In the genomic region with DNA sequence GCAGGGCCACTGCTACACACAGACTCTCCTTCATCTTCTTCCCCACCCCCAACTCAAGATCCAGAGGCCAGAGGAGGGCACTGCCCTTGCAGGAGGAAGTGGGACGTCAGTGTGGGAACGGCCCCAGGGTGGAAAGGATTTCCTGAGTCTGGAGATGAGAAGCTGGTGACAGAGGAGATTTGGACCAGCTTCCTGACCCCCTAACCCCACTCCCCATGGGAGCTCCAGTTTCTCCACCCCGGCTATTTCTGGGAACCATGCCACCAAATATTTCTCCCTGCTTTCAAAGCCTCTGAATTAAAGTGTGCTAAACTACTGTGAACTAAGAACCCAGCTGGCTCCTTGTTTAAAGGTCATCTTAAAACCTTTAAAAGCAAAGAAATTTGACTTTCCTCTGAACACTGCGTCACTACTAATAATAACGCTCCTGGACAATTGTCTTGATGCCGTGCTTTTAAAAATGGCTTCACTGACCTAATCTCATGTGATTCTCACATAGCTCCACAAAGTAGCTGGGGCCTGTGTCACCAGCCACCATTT, we compare ENCODE assay signal across 2 cellular contexts.
TF ChIP-seq lines count a peak whose summit lies in the region.

No MANE protein-coding gene starts in this region.

TF ChIP-seq in liver, 16 proteins besides CTCF, POLR2A, EP300 and RAD21 (continued from another document):
- TF ChIP-seq, protein P1, sequence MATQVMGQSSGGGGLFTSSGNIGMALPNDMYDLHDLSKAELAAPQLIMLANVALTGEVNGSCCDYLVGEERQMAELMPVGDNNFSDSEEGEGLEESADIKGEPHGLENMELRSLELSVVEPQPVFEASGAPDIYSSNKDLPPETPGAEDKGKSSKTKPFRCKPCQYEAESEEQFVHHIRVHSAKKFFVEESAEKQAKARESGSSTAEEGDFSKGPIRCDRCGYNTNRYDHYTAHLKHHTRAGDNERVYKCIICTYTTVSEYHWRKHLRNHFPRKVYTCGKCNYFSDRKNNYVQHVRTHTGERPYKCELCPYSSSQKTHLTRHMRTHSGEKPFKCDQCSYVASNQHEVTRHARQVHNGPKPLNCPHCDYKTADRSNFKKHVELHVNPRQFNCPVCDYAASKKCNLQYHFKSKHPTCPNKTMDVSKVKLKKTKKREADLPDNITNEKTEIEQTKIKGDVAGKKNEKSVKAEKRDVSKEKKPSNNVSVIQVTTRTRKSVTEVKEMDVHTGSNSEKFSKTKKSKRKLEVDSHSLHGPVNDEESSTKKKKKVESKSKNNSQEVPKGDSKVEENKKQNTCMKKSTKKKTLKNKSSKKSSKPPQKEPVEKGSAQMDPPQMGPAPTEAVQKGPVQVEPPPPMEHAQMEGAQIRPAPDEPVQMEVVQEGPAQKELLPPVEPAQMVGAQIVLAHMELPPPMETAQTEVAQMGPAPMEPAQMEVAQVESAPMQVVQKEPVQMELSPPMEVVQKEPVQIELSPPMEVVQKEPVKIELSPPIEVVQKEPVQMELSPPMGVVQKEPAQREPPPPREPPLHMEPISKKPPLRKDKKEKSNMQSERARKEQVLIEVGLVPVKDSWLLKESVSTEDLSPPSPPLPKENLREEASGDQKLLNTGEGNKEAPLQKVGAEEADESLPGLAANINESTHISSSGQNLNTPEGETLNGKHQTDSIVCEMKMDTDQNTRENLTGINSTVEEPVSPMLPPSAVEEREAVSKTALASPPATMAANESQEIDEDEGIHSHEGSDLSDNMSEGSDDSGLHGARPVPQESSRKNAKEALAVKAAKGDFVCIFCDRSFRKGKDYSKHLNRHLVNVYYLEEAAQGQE (IDR thresholded peaks at IDR 0.05), result peak; percentile 16
- TF ChIP-seq YY1 (IDR thresholded peaks at IDR 0.05), result no peak
- no peak for TF ChIP-seq TAF1 (conservative IDR thresholded peaks at IDR 0.05)
- TF ChIP-seq, protein P2, sequence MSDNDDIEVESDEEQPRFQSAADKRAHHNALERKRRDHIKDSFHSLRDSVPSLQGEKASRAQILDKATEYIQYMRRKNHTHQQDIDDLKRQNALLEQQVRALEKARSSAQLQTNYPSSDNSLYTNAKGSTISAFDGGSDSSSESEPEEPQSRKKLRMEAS (IDR thresholded peaks at IDR 0.05), result peak; percentile 41
- TF ChIP-seq NR2F2 (IDR thresholded peaks at IDR 0.05), result peak; percentile 99
- no peak for TF ChIP-seq EGR1 (IDR thresholded peaks at IDR 0.05; ENCODE audit: low read depth in 2 of 2)
- TF ChIP-seq, protein P3, sequence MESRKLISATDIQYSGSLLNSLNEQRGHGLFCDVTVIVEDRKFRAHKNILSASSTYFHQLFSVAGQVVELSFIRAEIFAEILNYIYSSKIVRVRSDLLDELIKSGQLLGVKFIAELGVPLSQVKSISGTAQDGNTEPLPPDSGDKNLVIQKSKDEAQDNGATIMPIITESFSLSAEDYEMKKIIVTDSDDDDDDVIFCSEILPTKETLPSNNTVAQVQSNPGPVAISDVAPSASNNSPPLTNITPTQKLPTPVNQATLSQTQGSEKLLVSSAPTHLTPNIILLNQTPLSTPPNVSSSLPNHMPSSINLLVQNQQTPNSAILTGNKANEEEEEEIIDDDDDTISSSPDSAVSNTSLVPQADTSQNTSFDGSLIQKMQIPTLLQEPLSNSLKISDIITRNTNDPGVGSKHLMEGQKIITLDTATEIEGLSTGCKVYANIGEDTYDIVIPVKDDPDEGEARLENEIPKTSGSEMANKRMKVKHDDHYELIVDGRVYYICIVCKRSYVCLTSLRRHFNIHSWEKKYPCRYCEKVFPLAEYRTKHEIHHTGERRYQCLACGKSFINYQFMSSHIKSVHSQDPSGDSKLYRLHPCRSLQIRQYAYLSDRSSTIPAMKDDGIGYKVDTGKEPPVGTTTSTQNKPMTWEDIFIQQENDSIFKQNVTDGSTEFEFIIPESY (IDR thresholded peaks at IDR 0.05), result no peak
- TF ChIP-seq GABPA (IDR thresholded peaks at IDR 0.05 in 1 of 2, conservative IDR thresholded peaks at IDR 0.05 in 1 of 2), result no peak
- TF ChIP-seq FOXA2 (IDR thresholded peaks at IDR 0.05), result no peak
- TF ChIP-seq HNF4A (conservative IDR thresholded peaks at IDR 0.05), result no peak
- TF ChIP-seq JUND (IDR thresholded peaks at IDR 0.05), result no peak
- TF ChIP-seq HNF4G (IDR thresholded peaks at IDR 0.05), result no peak
- peak; percentile 63 for TF ChIP-seq SP1 (IDR thresholded peaks at IDR 0.05)
- TF ChIP-seq, protein P4, sequence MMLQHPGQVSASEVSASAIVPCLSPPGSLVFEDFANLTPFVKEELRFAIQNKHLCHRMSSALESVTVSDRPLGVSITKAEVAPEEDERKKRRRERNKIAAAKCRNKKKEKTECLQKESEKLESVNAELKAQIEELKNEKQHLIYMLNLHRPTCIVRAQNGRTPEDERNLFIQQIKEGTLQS (IDR thresholded peaks at IDR 0.05), result no peak
- no peak for TF ChIP-seq FOXA1 (IDR thresholded peaks at IDR 0.05)
TF ChIP-seq in liver: peak in this region for 5.

TF ChIP-seq in HepG2, 621 proteins besides CTCF, POLR2A, EP300 and RAD21 (continued from another document):
- no peak for TF ChIP-seq ARNT2 (CRISPR knock-in tag; IDR thresholded peaks at IDR 0.05; ENCODE audit: low read depth)
- no peak for TF ChIP-seq NFE2 (CRISPR knock-in tag; IDR thresholded peaks at IDR 0.05)
- TF ChIP-seq SNAI1 (CRISPR knock-in tag; IDR thresholded peaks at IDR 0.05; ENCODE audit: borderline replicate concordance), result no peak
- TF ChIP-seq ZNF747 (CRISPR knock-in tag; IDR thresholded peaks at IDR 0.05; ENCODE audit: borderline replicate concordance), result no peak
- TF ChIP-seq SRSF4 (IDR thresholded peaks at IDR 0.05; ENCODE audit: low read depth, low read length, poor library complexity, severe bottlenecking), result no peak
